Comparison of ENCODE assay signal across 16 cellular contexts in the genomic region with DNA sequence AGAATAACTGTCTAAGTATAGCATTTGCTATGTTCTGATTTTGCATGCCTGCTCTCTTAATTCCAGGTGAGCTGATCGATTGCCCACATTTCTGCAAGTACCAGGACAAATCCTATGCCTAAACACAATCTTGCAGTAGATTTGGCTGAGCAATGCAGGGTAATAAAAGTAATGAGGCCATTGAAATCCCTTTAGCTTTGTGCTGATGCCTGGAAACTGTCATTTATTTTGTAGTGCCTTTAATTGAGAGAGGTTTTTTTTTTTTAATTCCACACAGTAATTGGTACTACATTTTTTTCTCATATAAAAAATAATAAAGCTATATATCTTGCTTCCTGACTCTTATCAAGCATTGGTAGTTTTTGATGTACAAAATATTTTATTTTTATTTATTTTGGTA.
A peak's percentile ranks its signal among the peaks of the same experiment; 100 is the strongest.
DNase-seq lines count a peak whose midpoint lies in the region; ATAC-seq and TF ChIP-seq lines count a peak whose summit lies in the region.
"Had no signal": no experiment of that assay in that cellular context is flagged by ENCODE, and none has a peak within 500 bp of the region (broad histone marks: within the 10 kb centered on the region; RNA-seq: fewer than 3 reads in every experiment).

No MANE protein-coding gene starts in this region.

- no peaks in the 10 kb centered on the region for H3K36me3 Mint-ChIP-seq in activated naive CD8-positive, alpha-beta T cell treated with anti-CD3 and anti-CD28 coated beads, Interleukin-2, amount 50 U/mL, for 24 hours (ENCODE audit: low read depth)
- H3K36me3 Mint-ChIP-seq in Calu3 (ENCODE audit: insufficient read depth, unreplicated experiment) = no peaks in the 10 kb centered on the region
- H3K36me3 Mint-ChIP-seq: CD8-positive, alpha-beta T cell had no signal

- no peak for TF ChIP-seq CTCF in Calu3 (IDR thresholded peaks at IDR 0.05; ENCODE audit: unreplicated experiment)

- BruUV-seq in Calu3 (replicated peaks; lab: Mats Ljungman, UMichigan) = no TSS peak

- DNase-seq in DMS153 (lab: John Stamatoyannopoulos, UW) = peak; percentile 86
- DNase-seq in NCI-H1105 (lab: John Stamatoyannopoulos, UW) = peak; percentile 86
- peak; percentile 13 to 17 for DNase-seq in NCI-H1930 (lab: John Stamatoyannopoulos, UW)
- peak; percentile 89 for DNase-seq in NCI-H748 (lab: John Stamatoyannopoulos, UW; ENCODE audit: unreplicated experiment)
- DNase-seq in activated naive CD8-positive, alpha-beta T cell treated with anti-CD3 and anti-CD28 coated beads, Interleukin-2, amount 50 U/mL, for 24 hours = no peak
- DNase-seq in Calu3 = no peak
- DNase-seq: 8988T; CD8-positive, alpha-beta T cell; KG1; NCI-H2171; NK-92 treated with Interleukin-12 subunit alpha and Interleukin-12 subunit beta, amount 100 ng/mL, for 24 hours; SK-N-SH had no signal

- no peak overlapping the region for H3K27ac Mint-ChIP-seq in activated naive CD8-positive, alpha-beta T cell treated with anti-CD3 and anti-CD28 coated beads, Interleukin-2, amount 50 U/mL, for 24 hours
- no peak overlapping the region for H3K27ac Mint-ChIP-seq in Calu3 (ENCODE audit: unreplicated experiment)
- H3K27ac Mint-ChIP-seq: CD8-positive, alpha-beta T cell; GM23338 had no signal

- no peaks in the 10 kb centered on the region for H3K9me3 Mint-ChIP-seq in activated naive CD8-positive, alpha-beta T cell treated with anti-CD3 and anti-CD28 coated beads, Interleukin-2, amount 50 U/mL, for 24 hours
- peaks cover 2% of the 10 kb centered on the region for H3K9me3 Mint-ChIP-seq in Calu3 (ENCODE audit: low read depth, unreplicated experiment)
- H3K9me3 Mint-ChIP-seq: CD8-positive, alpha-beta T cell; GM23338 had no signal

- H3K4me1 Mint-ChIP-seq in activated naive CD8-positive, alpha-beta T cell treated with anti-CD3 and anti-CD28 coated beads, Interleukin-2, amount 50 U/mL, for 24 hours = peaks cover 5% of the 10 kb centered on the region
- no peaks in the 10 kb centered on the region for H3K4me1 Mint-ChIP-seq in Calu3 (ENCODE audit: low read depth, unreplicated experiment)
- H3K4me1 Mint-ChIP-seq: GM23338 had no signal

- no peak overlapping the region for H3K4me3 Mint-ChIP-seq in activated naive CD8-positive, alpha-beta T cell treated with anti-CD3 and anti-CD28 coated beads, Interleukin-2, amount 50 U/mL, for 24 hours
- H3K4me3 Mint-ChIP-seq in Calu3 (ENCODE audit: low read depth, unreplicated experiment) = no peak overlapping the region
- H3K4me3 Mint-ChIP-seq: CD8-positive, alpha-beta T cell; GM23338 had no signal

- intact Hi-C loops in Calu3 (cut with micrococcal nuclease; ENCODE audit: unreplicated experiment) = no loop called here

- no peaks in the 10 kb centered on the region for H3K27me3 Mint-ChIP-seq in activated naive CD8-positive, alpha-beta T cell treated with anti-CD3 and anti-CD28 coated beads, Interleukin-2, amount 50 U/mL, for 24 hours
- H3K27me3 Mint-ChIP-seq in Calu3 (ENCODE audit: unreplicated experiment) = no peaks in the 10 kb centered on the region

- CTCF ChIA-PET in Calu3 (lab: Charles Lee) = no interaction called here

- ATAC-seq in HG02885 (IDR thresholded peaks at IDR 0.05; ENCODE audit: poor library complexity, unreplicated experiment) (no peak), HG03097 (IDR thresholded peaks at IDR 0.05; ENCODE audit: low FRiP score, unreplicated experiment) (no peak)
- no peak for ATAC-seq in activated naive CD8-positive, alpha-beta T cell treated with anti-CD3 and anti-CD28 coated beads, Interleukin-2, amount 50 U/mL, for 24 hours
- ATAC-seq: CD8-positive, alpha-beta T cell; GM23338; HepG2 had no signal

Comparison
In these comparisons a context has a peak if more than half of its experiments do, and no peak if none do; other contexts are left out.
1. DNase-seq: peak in DMS153 (single experiment), NCI-H1105 (single experiment), NCI-H1930 (2 of 2) and NCI-H748 (single experiment); none in activated naive CD8-positive, alpha-beta T cell treated with anti-CD3 and anti-CD28 coated beads, Interleukin-2, amount 50 U/mL, for 24 hours (single experiment) and Calu3 (single experiment).